In genomic region chr17:67474081-67474661, GRCh38 we compare ENCODE assay signal across 1 cellular context.
TF ChIP-seq lines count a peak whose summit lies in the region.

No MANE protein-coding gene starts in this region.

TF ChIP-seq in HepG2, 621 proteins besides CTCF, POLR2A, EP300 and RAD21 (continued from another document):
- no peak for TF ChIP-seq ZHX2 (IDR thresholded peaks at IDR 0.05; ENCODE audit: low read depth)
- no peak for TF ChIP-seq ZHX2 (CRISPR knock-in tag; IDR thresholded peaks at IDR 0.05; ENCODE audit: borderline replicate concordance)
- TF ChIP-seq ZNF12 (CRISPR knock-in tag; IDR thresholded peaks at IDR 0.05), result no peak
- TF ChIP-seq ZNF564 (CRISPR knock-in tag; IDR thresholded peaks at IDR 0.05), result no peak
- no peak for TF ChIP-seq ZNF691 (CRISPR knock-in tag; IDR thresholded peaks at IDR 0.05; ENCODE audit: borderline replicate concordance, low read depth)
- no peak for TF ChIP-seq TFDP1 (CRISPR knock-in tag; IDR thresholded peaks at IDR 0.05; ENCODE audit: borderline replicate concordance)
TF ChIP-seq in HepG2: peak in this region for 0.
